Comparison of ENCODE assay signal across 2 cellular contexts in genomic region chr19:12308891-12309290, GRCh38. TPM values are rescaled to one million over a fixed set of nuclear protein-coding genes. Genes with fewer than 3 reads are reported as not detected.
"Had no signal": no experiment of that assay in that cellular context is flagged by ENCODE, and none has a peak within 500 bp of the region (broad histone marks: within the 10 kb centered on the region; RNA-seq: fewer than 3 reads in every experiment).

No MANE protein-coding gene starts in this region.

RNA-seq across cellular contexts. Expression of gene ZNF563, which starts 24.5 kb away (rescaled TPM):
- total RNA-seq: ascending aorta, astrocyte had no signal
